ENCODE assay signal across 10 cellular contexts in the genomic region with DNA sequence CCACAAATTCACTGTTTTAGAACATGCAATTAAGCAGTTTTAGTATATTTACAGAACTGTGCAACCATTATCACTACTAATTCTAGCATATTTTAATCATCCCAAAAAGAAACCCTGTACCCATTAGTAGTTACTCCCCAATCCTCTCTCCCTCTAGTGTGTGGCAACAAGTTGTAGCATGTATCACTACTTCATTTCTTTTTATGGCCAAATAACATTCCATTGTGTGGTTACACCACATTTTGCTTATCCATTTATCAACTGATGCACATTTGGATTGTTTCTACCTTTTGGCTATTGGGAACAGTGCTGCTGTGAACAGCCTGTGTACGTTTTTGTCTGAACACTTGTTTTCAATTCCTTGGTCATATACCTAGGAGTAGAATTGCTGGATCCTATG.
"Had no signal": no experiment of that assay in that cellular context is flagged by ENCODE, and none has a peak within 500 bp of the region (broad histone marks: within the 10 kb centered on the region; RNA-seq: fewer than 3 reads in every experiment).

No MANE protein-coding gene starts in this region.

- H3K36me3 ChIP-seq: gastroesophageal sphincter, tibial nerve had no signal

- H3K27ac ChIP-seq: gastroesophageal sphincter, tibial nerve had no signal

- ATAC-seq: gastroesophageal sphincter, right cardiac atrium had no signal

- DNase-seq: activated CD4-positive, CD25-positive, alpha-beta regulatory T cell; activated naive CD4-positive, alpha-beta T cell; activated T-cell treated with anti-CD3 and anti-CD28 coated beads for 4 hours; aorta; immature natural killer cell; stimulated activated CD4-positive, alpha-beta T cell treated with anti-CD3 and anti-CD28 coated beads, Interleukin-2, amount 100 ng/mL, for 48 hours had no signal

- H3K4me1 ChIP-seq: gastroesophageal sphincter had no signal

- H3K4me3 ChIP-seq: gastroesophageal sphincter, mucosa of descending colon, tibial nerve had no signal
